Comparison of ENCODE assay signal across 8 cellular contexts in genomic region chr13:31200636-31200970, GRCh38. TPM values are rescaled to one million over a fixed set of nuclear protein-coding genes. Genes with fewer than 3 reads are reported as not detected.
A peak's percentile ranks its signal among the peaks of the same experiment; 100 is the strongest.
DNase-seq lines count a peak whose midpoint lies in the region; ATAC-seq and TF ChIP-seq lines count a peak whose summit lies in the region.

No MANE protein-coding gene starts in this region.

- H3K27ac Mint-ChIP-seq in glutamatergic neuron (ENCODE audit: unreplicated experiment), result peak overlapping the region; percentile 78

- DNase-seq in NCI-H146 (lab: John Stamatoyannopoulos, UW) (peak; percentile 44), NCI-H146 treated with DMSO at 0.1 percent for 48 hours (lab: John Stamatoyannopoulos, UW; ENCODE audit: unreplicated experiment) (no peak), NCI-H526 treated with DMSO at 0.1 percent for 48 hours (lab: John Stamatoyannopoulos, UW) (peak; percentile 56), glutamatergic neuron (peak; percentile 67), posterior vena cava (ENCODE audit: low spot score) (peak; percentile 86), GM13976 (ENCODE audit: low spot score) (no peak)
- peak; percentile 5 for DNase-seq in activated T-helper 9 cell treated with anti-CD3 and anti-CD28 coated beads, Interleukin-2, amount 50 U/mL, for 16 hours (ENCODE audit: low read depth)

- ATAC-seq in HG02798 (IDR thresholded peaks at IDR 0.05; ENCODE audit: poor library complexity, unreplicated experiment), result peak; percentile 19

- no peak for TF ChIP-seq CTCF in glutamatergic neuron (IDR thresholded peaks at IDR 0.05; ENCODE audit: partially characterized antibody, unreplicated experiment)
- no peak for TF ChIP-seq CTCF in GM13976 (IDR thresholded peaks at IDR 0.05; ENCODE audit: borderline replicate concordance, control extremely low read depth, extremely low read depth, insufficient read depth, missing control alignments)

- H3K9me3 Mint-ChIP-seq in glutamatergic neuron (ENCODE audit: unreplicated experiment), result peaks cover 4% of the 10 kb centered on the region

- in situ Hi-C loops in GM13976 (cut with MboI; ENCODE audit: low sequenced_read_pairs, unreplicated experiment), result no loop called here

- peak overlapping the region; percentile 82 for H3K4me3 Mint-ChIP-seq in glutamatergic neuron (ENCODE audit: unreplicated experiment)

- H3K4me1 Mint-ChIP-seq in glutamatergic neuron (ENCODE audit: low read depth, unreplicated experiment), result peaks cover 28% of the 10 kb centered on the region

- H3K27me3 Mint-ChIP-seq in glutamatergic neuron (ENCODE audit: unreplicated experiment), result peaks cover 5% of the 10 kb centered on the region

- intact Hi-C loops in posterior vena cava (cut with DNase I), result no loop called here

- H3K36me3 Mint-ChIP-seq in glutamatergic neuron (ENCODE audit: unreplicated experiment), result no peaks in the 10 kb centered on the region

RNA-seq across cellular contexts. Expression of gene B3GLCT, which starts 0.8 kb away (rescaled TPM):
- total RNA-seq in glutamatergic neuron (ENCODE audit: unreplicated experiment) (11.6 TPM), posterior vena cava (1 to 10 TPM; 5.6 to 7.3 TPM)

RNA-seq across cellular contexts. Expression of gene HSPH1, which starts 38.9 kb away (rescaled TPM):
- total RNA-seq in glutamatergic neuron (ENCODE audit: unreplicated experiment), result 114 TPM
- 10 to 100 TPM; 42.3 to 54.1 TPM for total RNA-seq in posterior vena cava

Comparison
In these comparisons a context has a peak if more than half of its experiments do, and no peak if none do; other contexts are left out.
1. DNase-seq: peak in NCI-H146 (single experiment), NCI-H526 treated with DMSO at 0.1 percent for 48 hours (single experiment), activated T-helper 9 cell treated with anti-CD3 and anti-CD28 coated beads, Interleukin-2, amount 50 U/mL, for 16 hours (single experiment), glutamatergic neuron (single experiment) and posterior vena cava (single experiment); none in NCI-H146 treated with DMSO at 0.1 percent for 48 hours (single experiment) and GM13976 (single experiment).